Comparison of ENCODE assay signal across 15 cellular contexts in the genomic region with DNA sequence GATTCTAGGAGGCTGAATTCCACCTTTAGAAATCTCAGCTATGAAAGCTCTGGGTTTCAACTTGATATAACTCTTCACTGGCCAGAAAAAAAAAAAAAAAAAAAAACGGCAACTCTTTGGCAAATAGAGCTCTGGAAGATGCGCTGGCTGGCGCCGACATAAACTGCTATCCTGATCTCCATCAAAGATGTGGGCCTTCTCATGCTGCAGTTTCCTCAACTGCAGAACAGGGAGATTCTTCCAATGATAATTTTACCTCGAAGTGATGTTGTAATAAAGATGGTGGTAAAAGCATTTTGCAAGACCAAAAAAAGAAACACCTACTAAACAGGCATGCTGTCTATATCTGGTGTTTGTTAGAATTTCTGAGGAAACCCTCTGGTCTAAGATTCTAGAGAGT. TPM values are rescaled to one million over a fixed set of nuclear protein-coding genes. Genes with fewer than 3 reads are reported as not detected.
A peak's percentile ranks its signal among the peaks of the same experiment; 100 is the strongest.
DNase-seq lines count a peak whose midpoint lies in the region; ATAC-seq and TF ChIP-seq lines count a peak whose summit lies in the region.
"Had no signal": no experiment of that assay in that cellular context is flagged by ENCODE, and none has a peak within 500 bp of the region (broad histone marks: within the 10 kb centered on the region; RNA-seq: fewer than 3 reads in every experiment).

No MANE protein-coding gene starts in this region.

- no peak for ATAC-seq in RWPE2 (ENCODE audit: low read depth)
- no peak for ATAC-seq in stimulated activated memory B cell treated with anti-CD40 and anti-IgM and Interleukin-4, amounts not matched to agents 10 μg/mL and 1 μg/mL and 100 μg/mL, for 72 hours
- ATAC-seq in GM19455 (IDR thresholded peaks at IDR 0.05; ENCODE audit: unreplicated experiment): no peak
- ATAC-seq: body of pancreas, HepG2 had no signal

- no peak for TF ChIP-seq CTCF in RWPE2 (IDR thresholded peaks at IDR 0.05; ENCODE audit: poor library complexity, severe bottlenecking)
- TF ChIP-seq CTCF in chondrocyte (IDR thresholded peaks at IDR 0.05): no peak

- H3K27me3 Mint-ChIP-seq in activated naive CD4-positive, alpha-beta T cell treated with anti-CD3 and anti-CD28 coated beads, Interleukin-2, amount 10 ng/mL, durations not matched to agents 7 days and 5 days: no peaks in the 10 kb centered on the region
- H3K27me3 Mint-ChIP-seq in chondrocyte (ENCODE audit: low read depth): no peaks in the 10 kb centered on the region
- H3K27me3 Mint-ChIP-seq in stimulated activated memory B cell treated with anti-CD40 and anti-IgM and Interleukin-4, amounts not matched to agents 10 μg/mL and 1 μg/mL and 100 μg/mL, for 72 hours: no peaks in the 10 kb centered on the region

- DNase-seq in activated naive CD4-positive, alpha-beta T cell treated with anti-CD3 and anti-CD28 coated beads, Interleukin-2, amount 10 ng/mL, durations not matched to agents 7 days and 5 days: no peak
- no peak for DNase-seq in activated naive CD4-positive, alpha-beta T cell treated with Interleukin-2 at 50 U/mL for 16 hours
- DNase-seq in RWPE2 (ENCODE audit: low spot score): no peak
- DNase-seq in chondrocyte (ENCODE audit: low spot score): no peak
- DNase-seq in Karpas-422: no peak
- DNase-seq in DMS79 (lab: John Stamatoyannopoulos, UW): no peak
- DNase-seq: body of pancreas; effector CD4-positive, alpha-beta T cell; NCI-H146; NCI-H526; transverse colon had no signal

- H3K9me3 ChIP-seq in RWPE2 (ENCODE audit: severe bottlenecking): no peaks in the 10 kb centered on the region
- no peaks in the 10 kb centered on the region for H3K9me3 ChIP-seq in Karpas-422 (ENCODE audit: low read length)
- H3K9me3 ChIP-seq: body of pancreas, transverse colon had no signal

- H2AFZ ChIP-seq in Karpas-422 (ENCODE audit: low read length): no peak overlapping the region

- H3K4me3 Mint-ChIP-seq in activated naive CD4-positive, alpha-beta T cell treated with anti-CD3 and anti-CD28 coated beads, Interleukin-2, amount 10 ng/mL, durations not matched to agents 7 days and 5 days: no peak overlapping the region
- H3K4me3 Mint-ChIP-seq in chondrocyte (ENCODE audit: unreplicated experiment): no peak overlapping the region
- H3K4me3 Mint-ChIP-seq in stimulated activated memory B cell treated with anti-CD40 and anti-IgM and Interleukin-4, amounts not matched to agents 10 μg/mL and 1 μg/mL and 100 μg/mL, for 72 hours: no peak overlapping the region
- H3K4me3 Mint-ChIP-seq: mesothelial cell of epicardium had no signal

- H3K27ac ChIP-seq in RWPE2 (ENCODE audit: poor library complexity, severe bottlenecking): peak overlapping the region; percentile 41
- H3K27ac ChIP-seq in Karpas-422 (ENCODE audit: low read length): no peak overlapping the region
- H3K27ac ChIP-seq: body of pancreas had no signal

- CTCF ChIA-PET in activated naive CD4-positive, alpha-beta T cell treated with anti-CD3 and anti-CD28 coated beads, Interleukin-2, amount 10 ng/mL, durations not matched to agents 7 days and 5 days (lab: Charles Lee): interaction anchor here (0.6 to 1.0 kb wide), 2 partner anchors 20 to 424 kb away, joined by 4 read pairs; partner anchors contain the start of gene FLI1

- peaks cover 45% of the 10 kb centered on the region for H3K4me1 ChIP-seq in RWPE2 (ENCODE audit: insufficient read depth, poor library complexity, severe bottlenecking)
- H3K4me1 ChIP-seq in Karpas-422 (ENCODE audit: low read length): peaks cover 16% of the 10 kb centered on the region

- H3K27me3 ChIP-seq in RWPE2 (ENCODE audit: insufficient read depth, poor library complexity, severe bottlenecking) (no peaks in the 10 kb centered on the region), Karpas-422 (ENCODE audit: low read length) (no peaks in the 10 kb centered on the region)
- H3K27me3 ChIP-seq: body of pancreas, transverse colon had no signal

- peaks cover 46% of the 10 kb centered on the region for H3K36me3 Mint-ChIP-seq in activated naive CD4-positive, alpha-beta T cell treated with anti-CD3 and anti-CD28 coated beads, Interleukin-2, amount 10 ng/mL, durations not matched to agents 7 days and 5 days
- H3K36me3 Mint-ChIP-seq in chondrocyte (ENCODE audit: low read depth): no peaks in the 10 kb centered on the region
- peaks cover 21% of the 10 kb centered on the region for H3K36me3 Mint-ChIP-seq in stimulated activated memory B cell treated with anti-CD40 and anti-IgM and Interleukin-4, amounts not matched to agents 10 μg/mL and 1 μg/mL and 100 μg/mL, for 72 hours
- H3K36me3 Mint-ChIP-seq: mesothelial cell of epicardium had no signal

- H3K79me2 ChIP-seq in Karpas-422 (ENCODE audit: low read length): no peaks in the 10 kb centered on the region

- no peaks in the 10 kb centered on the region for H4K20me1 ChIP-seq in Karpas-422 (ENCODE audit: insufficient read depth, low read depth, low read length)

- H3K9ac ChIP-seq in Karpas-422 (ENCODE audit: low read length): no peak overlapping the region

- no peak overlapping the region for H3K4me2 ChIP-seq in Karpas-422 (ENCODE audit: low read depth, low read length, poor library complexity, severe bottlenecking)

- H3K9me2 ChIP-seq in Karpas-422 (replicated peaks; ENCODE audit: insufficient read depth, low read length): no peaks in the 10 kb centered on the region

- H3K36me3 ChIP-seq in RWPE2 (ENCODE audit: low read depth) (no peaks in the 10 kb centered on the region), Karpas-422 (ENCODE audit: insufficient read depth, low read length) (no peaks in the 10 kb centered on the region)
- H3K36me3 ChIP-seq: transverse colon had no signal

- peak overlapping the region; percentile 19 for H3K27ac Mint-ChIP-seq in activated naive CD4-positive, alpha-beta T cell treated with anti-CD3 and anti-CD28 coated beads, Interleukin-2, amount 10 ng/mL, durations not matched to agents 7 days and 5 days
- H3K27ac Mint-ChIP-seq in chondrocyte (ENCODE audit: unreplicated experiment): peak overlapping the region; percentile 98
- peak overlapping the region; percentile 97 for H3K27ac Mint-ChIP-seq in stimulated activated memory B cell treated with anti-CD40 and anti-IgM and Interleukin-4, amounts not matched to agents 10 μg/mL and 1 μg/mL and 100 μg/mL, for 72 hours

- no peak overlapping the region for H3K4me3 ChIP-seq in RWPE2 (ENCODE audit: severe bottlenecking)
- no peak overlapping the region for H3K4me3 ChIP-seq in Karpas-422 (ENCODE audit: low read length)
- H3K4me3 ChIP-seq: body of pancreas, transverse colon had no signal

- no peaks in the 10 kb centered on the region for H3K9me3 Mint-ChIP-seq in activated naive CD4-positive, alpha-beta T cell treated with anti-CD3 and anti-CD28 coated beads, Interleukin-2, amount 10 ng/mL, durations not matched to agents 7 days and 5 days
- H3K9me3 Mint-ChIP-seq in chondrocyte (ENCODE audit: low read depth): no peaks in the 10 kb centered on the region
- peaks cover 4% of the 10 kb centered on the region for H3K9me3 Mint-ChIP-seq in stimulated activated memory B cell treated with anti-CD40 and anti-IgM and Interleukin-4, amounts not matched to agents 10 μg/mL and 1 μg/mL and 100 μg/mL, for 72 hours

- H3K4me1 Mint-ChIP-seq in activated naive CD4-positive, alpha-beta T cell treated with anti-CD3 and anti-CD28 coated beads, Interleukin-2, amount 10 ng/mL, durations not matched to agents 7 days and 5 days: peaks cover 94% of the 10 kb centered on the region
- H3K4me1 Mint-ChIP-seq in chondrocyte (ENCODE audit: low read depth): peaks cover 81% of the 10 kb centered on the region
- H3K4me1 Mint-ChIP-seq in stimulated activated memory B cell treated with anti-CD40 and anti-IgM and Interleukin-4, amounts not matched to agents 10 μg/mL and 1 μg/mL and 100 μg/mL, for 72 hours: peaks cover 87% of the 10 kb centered on the region

RNA-seq across cellular contexts. Expression of gene FLI1, which starts 20.2 kb away (rescaled TPM):
- total RNA-seq in chondrocyte: 9.4 to 22.0 TPM (median 9.9 TPM) in 3 replicates
- 2.6 and 9.4 TPM in 2 replicates for total RNA-seq in Karpas-422 (2014; rRNA removed; shearing (Covaris generic); ENCODE audit: low replicate concordance)
- total RNA-seq: HepG2 had no signal

Comparison
In these comparisons a context has a peak if more than half of its experiments do, and no peak if none do; other contexts are left out.
1. H3K27ac Mint-ChIP-seq: peak in every context shown above with its lines; median percentile 98 in chondrocyte; 97 in stimulated activated memory B cell treated with anti-CD40 and anti-IgM and Interleukin-4, amounts not matched to agents 10 μg/mL and 1 μg/mL and 100 μg/mL, for 72 hours; 19 in activated naive CD4-positive, alpha-beta T cell treated with anti-CD3 and anti-CD28 coated beads, Interleukin-2, amount 10 ng/mL, durations not matched to agents 7 days and 5 days.